Comparison of ENCODE assay signal across 28 cellular contexts in genomic region chr1:113672491-113672890, GRCh38.
"Had no signal": no experiment of that assay in that cellular context is flagged by ENCODE, and none has a peak within 500 bp of the region (broad histone marks: within the 10 kb centered on the region; RNA-seq: fewer than 3 reads in every experiment).

No MANE protein-coding gene starts in this region.

- H3K27me3 ChIP-seq: colonic mucosa, dorsolateral prefrontal cortex, esophagus muscularis mucosa, esophagus squamous epithelium, foreskin keratinocyte, gastrocnemius medialis, gastroesophageal sphincter, heart left ventricle, heart right ventricle, hepatocyte had no signal

- H3K9me3 ChIP-seq: colonic mucosa, esophagus muscularis mucosa, esophagus squamous epithelium, gastrocnemius medialis, gastroesophageal sphincter, heart left ventricle, heart right ventricle had no signal

- H2AFZ ChIP-seq: hepatocyte had no signal

- H3K79me2 ChIP-seq: hepatocyte had no signal

- H3K27ac ChIP-seq: colonic mucosa, coronary artery, dorsolateral prefrontal cortex, epithelial cell of prostate, esophagus muscularis mucosa, esophagus squamous epithelium, foreskin keratinocyte, gastrocnemius medialis, gastroesophageal sphincter, heart left ventricle, heart right ventricle, hepatocyte had no signal

- H3K4me1 ChIP-seq: colonic mucosa, foreskin keratinocyte had no signal

- ATAC-seq: effector memory CD8-positive, alpha-beta T cell; esophagus mucosa; foreskin keratinocyte; gastrocnemius medialis; gastroesophageal sphincter; heart left ventricle; heart right ventricle had no signal

- H3K36me3 ChIP-seq: colonic mucosa, gastrocnemius medialis had no signal

- DNase-seq: colonic mucosa; cortex of kidney; dermis blood vessel endothelial cell; dorsolateral prefrontal cortex; effector CD8-positive, alpha-beta T cell; effector memory CD4-positive, alpha-beta T cell; effector memory CD8-positive, alpha-beta T cell; endodermal cell; erythroblast; esophagus squamous epithelium; foreskin fibroblast; foreskin keratinocyte; foreskin melanocyte; gastrocnemius medialis; glutamatergic neuron; head of caudate nucleus; heart left ventricle; heart right ventricle had no signal

- H3K4me2 ChIP-seq: hepatocyte had no signal

- FAIRE-seq: colon, endometrium, endothelial cell of umbilical vein, frontal cortex had no signal

- H3K4me3 ChIP-seq: colonic mucosa, coronary artery, dorsolateral prefrontal cortex, esophagus muscularis mucosa, esophagus squamous epithelium, gastrocnemius medialis, gastroesophageal sphincter, heart left ventricle, heart right ventricle, hepatocyte had no signal
